ENCODE assay signal across 18 cellular contexts in genomic region chr17:44908761-44909326, GRCh38. TPM values are rescaled to one million over a fixed set of nuclear protein-coding genes. Genes with fewer than 3 reads are reported as not detected.
"Had no signal": no experiment of that assay in that cellular context is flagged by ENCODE, and none has a peak within 500 bp of the region (broad histone marks: within the 10 kb centered on the region; RNA-seq: fewer than 3 reads in every experiment).

No MANE protein-coding gene starts in this region.

- H3K79me2 ChIP-seq: parathyroid adenoma had no signal

- H3K9me3 Mint-ChIP-seq: activated T-helper 1 cell treated with anti-CD3 and anti-CD28 coated beads, Interleukin-12 subunit alpha, Interleukin-12 subunit beta, Interleukin-2, Interleukin-4 antibody, amounts not matched to agents 30 ng/mL and 10 ng/mL and 1 ng/mL, durations not matched to agents 14 hours and 24 hours and 36 hours; endodermal cell; memory B cell; naive B cell; stimulated activated naive B cell treated with anti-CD40 and anti-IgM and Interleukin-4, amounts not matched to agents 10 μg/mL and 1 μg/mL and 100 μg/mL, for 72 hours had no signal

- H3K4me1 ChIP-seq: parathyroid adenoma had no signal

- ATAC-seq: mucosa of descending colon; right lobe of liver; stimulated activated naive B cell treated with anti-CD40 and anti-IgM and Interleukin-4, amounts not matched to agents 10 μg/mL and 1 μg/mL and 100 μg/mL, for 72 hours had no signal

- H3K4me3 ChIP-seq: left ventricle myocardium inferior, mucosa of descending colon, right lobe of liver, thoracic aorta, upper lobe of left lung had no signal

- H3K4me3 Mint-ChIP-seq: activated naive CD8-positive, alpha-beta T cell; activated T-helper 1 cell treated with anti-CD3 and anti-CD28 coated beads, Interleukin-12 subunit alpha, Interleukin-12 subunit beta, Interleukin-2, Interleukin-4 antibody, amounts not matched to agents 30 ng/mL and 10 ng/mL and 1 ng/mL, durations not matched to agents 14 hours and 24 hours and 36 hours; endodermal cell; memory B cell; stimulated activated naive B cell treated with anti-CD40 and anti-IgM and Interleukin-4, amounts not matched to agents 10 μg/mL and 1 μg/mL and 100 μg/mL, for 72 hours had no signal

- H3K36me3 Mint-ChIP-seq: activated naive CD8-positive, alpha-beta T cell; memory B cell; naive B cell; stimulated activated naive B cell treated with anti-CD40 and anti-IgM and Interleukin-4, amounts not matched to agents 10 μg/mL and 1 μg/mL and 100 μg/mL, for 72 hours had no signal

- H3K36me3 ChIP-seq: left ventricle myocardium inferior, right lobe of liver, thoracic aorta, upper lobe of left lung had no signal

- DNase-seq: activated CD4-positive, CD25-positive, alpha-beta regulatory T cell treated with anti-CD3 and anti-CD28 coated beads, Interleukin-2, amount 50 U/mL, for 72 hours; endodermal cell; erythroblast; left ventricle myocardium inferior; mucosa of descending colon; naive B cell; right lobe of liver; small intestine; stimulated activated CD4-positive, alpha-beta T cell treated with anti-CD3 and anti-CD28 coated beads, Interleukin-4, amount 100 ng/mL, for 4 hours; stimulated activated naive B cell treated with anti-CD40 and anti-IgM and Interleukin-4, amounts not matched to agents 10 μg/mL and 1 μg/mL and 100 μg/mL, for 72 hours; upper lobe of left lung had no signal

- H3K9ac ChIP-seq: parathyroid adenoma had no signal

- H3K27ac Mint-ChIP-seq: activated naive CD8-positive, alpha-beta T cell; activated T-helper 1 cell treated with anti-CD3 and anti-CD28 coated beads, Interleukin-12 subunit alpha, Interleukin-12 subunit beta, Interleukin-2, Interleukin-4 antibody, amounts not matched to agents 30 ng/mL and 10 ng/mL and 1 ng/mL, durations not matched to agents 14 hours and 24 hours and 36 hours; endodermal cell; memory B cell; stimulated activated naive B cell treated with anti-CD40 and anti-IgM and Interleukin-4, amounts not matched to agents 10 μg/mL and 1 μg/mL and 100 μg/mL, for 72 hours had no signal

- H3K9me3 ChIP-seq: left ventricle myocardium inferior, mucosa of descending colon, right lobe of liver, thoracic aorta, upper lobe of left lung had no signal

- H3K27me3 ChIP-seq: right lobe of liver had no signal

- H2AFZ ChIP-seq: parathyroid adenoma had no signal

- H3K4me1 Mint-ChIP-seq: endodermal cell had no signal

- H3K27ac ChIP-seq: left ventricle myocardium inferior, parathyroid adenoma, right lobe of liver, thoracic aorta, upper lobe of left lung had no signal

RNA-seq across cellular contexts. Expression of gene GFAP, which starts 6.5 kb away (rescaled TPM):
- total RNA-seq: activated T-helper 1 cell treated with anti-CD3 and anti-CD28 coated beads, Interleukin-12 subunit alpha, Interleukin-12 subunit beta, Interleukin-2, Interleukin-4 antibody, amounts not matched to agents 30 ng/mL and 10 ng/mL and 1 ng/mL, durations not matched to agents 14 hours and 24 hours and 36 hours; kidney epithelial cell; T-helper 1 cell treated with Interleukin-12 subunit alpha and Interleukin-12 subunit beta and Interleukin-4 antibody, amounts not matched to agents 30 ng/mL and 1 ng/mL, for 36 hours; upper lobe of left lung had no signal
